Comparison of ENCODE assay signal across 12 cellular contexts in the genomic region with DNA sequence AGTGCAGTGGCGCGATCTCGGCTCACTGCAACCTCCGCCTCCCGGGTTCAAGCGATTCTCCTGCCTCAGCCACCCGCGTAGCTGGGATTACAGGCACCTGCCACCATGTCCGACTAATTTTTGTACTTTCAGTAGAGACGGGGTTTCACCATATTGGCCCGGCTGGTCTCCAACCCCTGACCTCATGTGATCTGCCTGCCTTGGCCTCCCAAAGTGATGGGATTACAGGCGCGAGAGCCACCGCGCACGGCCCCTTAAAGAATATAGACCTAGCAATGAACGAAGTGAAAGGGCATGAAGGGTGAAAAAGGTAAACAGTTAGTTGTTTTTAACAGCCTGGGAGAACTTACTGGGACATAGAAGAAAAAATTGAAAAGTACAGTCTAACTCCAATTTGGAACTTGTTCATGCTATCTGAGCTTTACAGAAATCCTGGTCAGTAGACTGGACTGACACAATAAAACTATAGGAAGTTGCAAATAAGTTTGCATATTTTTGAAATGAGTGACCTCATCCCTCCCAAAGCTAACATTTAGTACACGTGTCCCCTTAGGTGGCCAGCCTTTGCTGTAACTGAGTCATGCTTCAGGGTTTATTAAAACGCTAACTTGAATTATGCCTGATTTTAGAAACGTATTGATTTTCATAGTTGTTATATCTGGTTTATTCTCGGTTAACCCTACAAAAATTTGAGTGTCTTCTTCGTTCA. TPM values are rescaled to one million over a fixed set of nuclear protein-coding genes. Genes with fewer than 3 reads are reported as not detected.
DNase-seq lines count a peak whose midpoint lies in the region; ATAC-seq and TF ChIP-seq lines count a peak whose summit lies in the region.
"Had no signal": no experiment of that assay in that cellular context is flagged by ENCODE, and none has a peak within 500 bp of the region (broad histone marks: within the 10 kb centered on the region; RNA-seq: fewer than 3 reads in every experiment).

No MANE protein-coding gene starts in this region.

- POLR2A ChIA-PET in Panc1 (lab: Charles Lee) = no interaction called here

- CTCF ChIA-PET in activated CD8-positive, alpha-beta memory T cell treated with anti-CD3 and anti-CD28 coated beads, Interleukin-2, amount 10 ng/mL, durations not matched to agents 7 days and 5 days (lab: Charles Lee) = interaction anchor here (1.0 to 7.8 kb wide), 4 partner anchors 13 to 637 kb away, joined by 3 to 85 read pairs (median 3); no protein-coding TSS in a partner anchor
- CTCF ChIA-PET in Panc1 (lab: Charles Lee) = interaction anchor here (0.6 to 1.1 kb wide), 3 partner anchors 101 to 1038 kb away, joined by 3 to 5 read pairs (median 3); no protein-coding TSS in a partner anchor

- in situ Hi-C loops in Panc1 (cut with HindIII; ENCODE audit: low pct_unique_long_range_greater_than_20kb, low sequenced_read_pairs) = no loop called here

- peaks cover 26% of the 10 kb centered on the region for H3K36me3 Mint-ChIP-seq in activated CD8-positive, alpha-beta memory T cell treated with anti-CD3 and anti-CD28 coated beads, Interleukin-2, amount 10 ng/mL, durations not matched to agents 7 days and 5 days

- no peaks in the 10 kb centered on the region for H3K27me3 Mint-ChIP-seq in activated CD8-positive, alpha-beta memory T cell treated with anti-CD3 and anti-CD28 coated beads, Interleukin-2, amount 10 ng/mL, durations not matched to agents 7 days and 5 days

- intact Hi-C loops in Panc1 (cut with micrococcal nuclease; ENCODE audit: unreplicated experiment) = no loop called here
- intact Hi-C loops in psoas muscle (cut with DNase I) = loop anchor here (5.0 kb wide), 2 partner anchors 173 to 178 kb away; no protein-coding TSS in a partner anchor
- intact Hi-C loops in upper lobe of right lung (cut with DNase I) = no loop called here
- intact Hi-C loops in esophagus squamous epithelium (cut with DNase I) = loop anchor here (10.0 kb wide), 1 partner anchor 60 kb away; no protein-coding TSS in a partner anchor

- H3K27ac Mint-ChIP-seq in activated CD8-positive, alpha-beta memory T cell treated with anti-CD3 and anti-CD28 coated beads, Interleukin-2, amount 10 ng/mL, durations not matched to agents 7 days and 5 days = peak overlapping the region; percentile 6

- H3K9me3 ChIP-seq in Panc1 (ENCODE audit: control insufficient read depth, insufficient read depth, low read depth, low read length) = no peaks in the 10 kb centered on the region
- H3K9me3 ChIP-seq in psoas muscle = no peaks in the 10 kb centered on the region
- H3K9me3 ChIP-seq in upper lobe of right lung = no peaks in the 10 kb centered on the region
- no peaks in the 10 kb centered on the region for H3K9me3 ChIP-seq in esophagus squamous epithelium

- TSS peak; percentile 68 for BruUV-seq in Panc1 (replicated peaks; lab: Mats Ljungman, UMichigan)

- H3K4me1 ChIP-seq in Panc1 (ENCODE audit: control insufficient read depth, insufficient read depth, low read length) (peaks cover 10% of the 10 kb centered on the region; the same call in 1 of the 2 replicates), psoas muscle (peaks cover 23% of the 10 kb centered on the region), upper lobe of right lung (peaks cover 14% of the 10 kb centered on the region), esophagus squamous epithelium (peaks cover 6 to 39% (median 11%) of the 10 kb centered on the region in 3 donors)

- TF ChIP-seq CTCF in Panc1 (IDR thresholded peaks at IDR 0.05) (no peak), psoas muscle (IDR thresholded peaks at IDR 0.05) (no peak), upper lobe of right lung (IDR thresholded peaks at IDR 0.05) (no peak), esophagus squamous epithelium (IDR thresholded peaks at IDR 0.05) (no peak)

- H3K4me3 ChIP-seq in Panc1 (ENCODE audit: low read depth in 2 of 2, low read length in 2 of 2) = 0 out of 4 replicates have a peak overlapping the region, but pooled peaks of 1 of the 2 experiments have one; percentile 3
- peak overlapping the region; percentile 42 for H3K4me3 ChIP-seq in psoas muscle
- no peak overlapping the region for H3K4me3 ChIP-seq in upper lobe of right lung
- H3K4me3 ChIP-seq in esophagus squamous epithelium = no peak overlapping the region

- 53 to 66% (median 56%) methylated on average over 19 to 22 of the region's 22 CpGs for WGBS in psoas muscle, 3 donors
- WGBS in esophagus squamous epithelium, 2 donors = 86 to 88% methylated on average over 22 of the region's 22 CpGs

- DNase-seq in activated CD8-positive, alpha-beta memory T cell treated with anti-CD3 and anti-CD28 coated beads, Interleukin-2, amount 10 ng/mL, durations not matched to agents 7 days and 5 days = no peak
- DNase-seq in activated CD8-positive, alpha-beta memory T cell treated with anti-CD3 and anti-CD28 coated beads for 24 hours = no peak
- DNase-seq in Panc1 (ENCODE audit: low read depth, low spot score) (no peak), dermis blood vessel endothelial cell (peak; percentile 14), psoas muscle (no peak), upper lobe of right lung (no peak), esophagus squamous epithelium (lab: John Stamatoyannopoulos, UW) (no peak)
- DNase-seq: NCI-H2029 treated with DMSO at 0.1 percent for 48 hours, RPMI8226 had no signal

- ATAC-seq in activated CD8-positive, alpha-beta memory T cell treated with anti-CD3 and anti-CD28 coated beads, Interleukin-2, amount 10 ng/mL, durations not matched to agents 7 days and 5 days = no peak
- ATAC-seq in Panc1 (no peak), psoas muscle (no peak), upper lobe of right lung (no peak), HG03342 (IDR thresholded peaks at IDR 0.05; ENCODE audit: unreplicated experiment) (no peak)
- ATAC-seq: left lobe of liver had no signal

- H3K36me3 ChIP-seq in Panc1 (ENCODE audit: control insufficient read depth, insufficient read depth, low read length) (peaks cover 16% of the 10 kb centered on the region; the same call in 1 of the 2 replicates), psoas muscle (ENCODE audit: insufficient read depth in 1 of 2, low read depth in 1 of 2) (peaks cover 0 to 35% of the 10 kb centered on the region in 2 donors), upper lobe of right lung (peaks cover 33% of the 10 kb centered on the region), esophagus squamous epithelium (peaks cover 16 to 34% (median 22%) of the 10 kb centered on the region in 3 donors)

- no peaks in the 10 kb centered on the region for H3K9me3 Mint-ChIP-seq in activated CD8-positive, alpha-beta memory T cell treated with anti-CD3 and anti-CD28 coated beads, Interleukin-2, amount 10 ng/mL, durations not matched to agents 7 days and 5 days (ENCODE audit: low read depth)

- H3K4me3 Mint-ChIP-seq in activated CD8-positive, alpha-beta memory T cell treated with anti-CD3 and anti-CD28 coated beads, Interleukin-2, amount 10 ng/mL, durations not matched to agents 7 days and 5 days = peak overlapping the region; percentile 34

- H3K27ac ChIP-seq in Panc1 (ENCODE audit: low read length) = no peak overlapping the region
- H3K27ac ChIP-seq in psoas muscle = no peak overlapping the region
- no peak overlapping the region for H3K27ac ChIP-seq in upper lobe of right lung
- H3K27ac ChIP-seq in esophagus squamous epithelium = no peak overlapping the region

- H3K4me1 Mint-ChIP-seq in activated CD8-positive, alpha-beta memory T cell treated with anti-CD3 and anti-CD28 coated beads, Interleukin-2, amount 10 ng/mL, durations not matched to agents 7 days and 5 days = peaks cover 23% of the 10 kb centered on the region

- no peak for TF ChIP-seq POLR2A in esophagus squamous epithelium (IDR thresholded peaks at IDR 0.05)

- H3K27me3 ChIP-seq in Panc1 (ENCODE audit: control insufficient read depth, insufficient read depth, low read length) = no peaks in the 10 kb centered on the region
- no peaks in the 10 kb centered on the region for H3K27me3 ChIP-seq in psoas muscle (ENCODE audit: insufficient read depth in 3 of 3, low read length in 2 of 3)
- H3K27me3 ChIP-seq in upper lobe of right lung = no peaks in the 10 kb centered on the region
- H3K27me3 ChIP-seq in esophagus squamous epithelium = no peaks in the 10 kb centered on the region

RNA-seq across cellular contexts. Expression of a gene that starts 1.8 kb away (rescaled TPM):
- 10 to 100 TPM; 26.6 to 33.9 TPM for total RNA-seq in activated CD8-positive, alpha-beta memory T cell treated with anti-CD3 and anti-CD28 coated beads, Interleukin-2, amount 10 ng/mL, durations not matched to agents 7 days and 5 days
- total RNA-seq in Panc1 (2021; ENCODE audit: unreplicated experiment) (41.2 TPM), dermis blood vessel endothelial cell (18.0 and 22.2 TPM in 2 replicates), psoas muscle (10 to 100 TPM; 38.8 to 61.9 (median 51.7) TPM), upper lobe of right lung (37.0 TPM), esophagus squamous epithelium (10 to 100 TPM in 1 of 4 donors, 1 to 10 TPM in 3; 8.0 to 14.7 (median 9.2) TPM)
- 42.3 TPM for polyA plus RNA-seq in Panc1 (2012; ENCODE audit: insufficient read length)
- 10 to 100 TPM; 28.9 to 53.8 (median 32.3) TPM for polyA plus RNA-seq in psoas muscle

RNA-seq across cellular contexts. Expression of a gene that starts 29.9 kb away (rescaled TPM):
- under 1 TPM in 1 of 2 experiments, not detected in 1; 0.40 TPM for total RNA-seq in activated CD8-positive, alpha-beta memory T cell treated with anti-CD3 and anti-CD28 coated beads, Interleukin-2, amount 10 ng/mL, durations not matched to agents 7 days and 5 days
- total RNA-seq in Panc1 (2021; ENCODE audit: unreplicated experiment) (0.77 TPM), dermis blood vessel endothelial cell (not detected in 2 replicates), psoas muscle (1 to 10 TPM in 1 of 4 donors, under 1 TPM in 3; 0.19 to 1.0 (median 0.43) TPM), upper lobe of right lung (0.38 TPM), esophagus squamous epithelium (under 1 TPM in 3 of 4 donors, not detected in 1; under 0.01 to 0.21 (median 0.04) TPM)
- 0.57 TPM for polyA plus RNA-seq in Panc1 (2012; ENCODE audit: insufficient read length)
- under 1 TPM; 0.04 to 0.27 (median 0.23) TPM for polyA plus RNA-seq in psoas muscle
- polyA plus RNA-seq: BJ had no signal

Comparison
In these comparisons a context has a peak if more than half of its experiments do, and no peak if none do; other contexts are left out.
1. intact Hi-C loops: an anchor here in psoas muscle (5.0 kb wide) and esophagus squamous epithelium (10.0 kb wide); none called in Panc1 and upper lobe of right lung.